ENCODE assay signal across 1 cellular context in genomic region chr2:241852116-241852980, GRCh38.
TF ChIP-seq lines count a peak whose summit lies in the region.

No MANE protein-coding gene starts in this region.

TF ChIP-seq in H1, 55 proteins besides CTCF, POLR2A, EP300 and RAD21 (continued from another document):
- TF ChIP-seq SP1 (IDR thresholded peaks at IDR 0.05; ENCODE audit: low read depth, low read length): no peak
- no peak for TF ChIP-seq RXRA (IDR thresholded peaks at IDR 0.05; ENCODE audit: insufficient read depth, low read depth, low read length)
- no peak for TF ChIP-seq TAF1 (IDR thresholded peaks at IDR 0.05; ENCODE audit: low read depth, low read length)
- no peak for TF ChIP-seq SP4 (IDR thresholded peaks at IDR 0.05; ENCODE audit: low read length)
- TF ChIP-seq MAX (IDR thresholded peaks at IDR 0.05): no peak
- TF ChIP-seq HDAC2 (IDR thresholded peaks at IDR 0.05; ENCODE audit: borderline replicate concordance in 1 of 2, low read depth in 2 of 2, low read length in 2 of 2): no peak
